Comparison of ENCODE assay signal across 8 cellular contexts in genomic region chr18:80109676-80110078, GRCh38. TPM values are rescaled to one million over a fixed set of nuclear protein-coding genes. Genes with fewer than 3 reads are reported as not detected.
A peak's percentile ranks its signal among the peaks of the same experiment; 100 is the strongest.
DNase-seq lines count a peak whose midpoint lies in the region; ATAC-seq and TF ChIP-seq lines count a peak whose summit lies in the region.

No MANE protein-coding gene starts in this region.

- peak overlapping the region; percentile 90; the same call in 1 of the 2 replicates for H3K27ac ChIP-seq in ACC112 (ENCODE audit: low read depth, low read length)
- peak overlapping the region; percentile 81 for H3K27ac ChIP-seq in psoas muscle

- peak overlapping the region; percentile 84 for H3K4me3 ChIP-seq in ACC112 (ENCODE audit: low read depth, low read length)
- peak overlapping the region; percentile 69 for H3K4me3 ChIP-seq in psoas muscle

- H3K4me1 ChIP-seq in ACC112 (ENCODE audit: control insufficient read depth, insufficient read depth, low read length, unreplicated experiment) (peaks cover 10% of the 10 kb centered on the region), psoas muscle (peaks cover 7% of the 10 kb centered on the region)

- no peaks in the 10 kb centered on the region for H3K36me3 ChIP-seq in ACC112 (ENCODE audit: insufficient read depth, low read length)
- no peaks in the 10 kb centered on the region for H3K36me3 ChIP-seq in psoas muscle (ENCODE audit: insufficient read depth in 1 of 2, low read depth in 1 of 2)

- DNase-seq in GM03348 (ENCODE audit: low spot score) (peak; percentile 89), NCI-H2171 treated with DMSO at 0.1 percent for 48 hours (lab: John Stamatoyannopoulos, UW) (peak; percentile 16), anterior cingulate cortex (lab: John Stamatoyannopoulos, UW) (peak in 30 of 58 donors; percentile 10 to 66 (median 28)), hepatic stellate cell (ENCODE audit: low spot score) (peak; percentile 64), psoas muscle (peak; percentile 29 to 61), SKM-1 (lab: John Stamatoyannopoulos, UW; ENCODE audit: unreplicated experiment) (no peak)

- intact Hi-C loops in psoas muscle (cut with DNase I) = no loop called here

- H3K9me3 ChIP-seq in psoas muscle = peaks cover 7% of the 10 kb centered on the region

- ATAC-seq in HG02678 (IDR thresholded peaks at IDR 0.05; ENCODE audit: unreplicated experiment) (peak; percentile 30), psoas muscle (peak in 2 of 4 donors; percentile 6 to 21)

- peak overlapping the region; percentile 85 for H2AFZ ChIP-seq in ACC112 (ENCODE audit: low read length, unreplicated experiment)

- H3K27me3 ChIP-seq in ACC112 (ENCODE audit: insufficient read depth, low read length) (no peaks in the 10 kb centered on the region), psoas muscle (ENCODE audit: insufficient read depth in 3 of 3, low read length in 2 of 3) (peaks cover 0 to 7% (median 2%) of the 10 kb centered on the region in 3 donors)

- H3K79me2 ChIP-seq in ACC112 (ENCODE audit: control insufficient read depth, insufficient read depth, low read length, unreplicated experiment) = peaks cover 46% of the 10 kb centered on the region

- TF ChIP-seq CTCF in psoas muscle (IDR thresholded peaks at IDR 0.05) = no peak

- WGBS in psoas muscle, 3 donors = 0 to 2% (median 1%) methylated on average over 29 to 34 of the region's 34 CpGs

RNA-seq across cellular contexts. Expression of gene ADNP2, which starts 0.6 kb away (rescaled TPM):
- total RNA-seq in psoas muscle = 1 to 10 TPM; 3.1 to 4.6 (median 3.8) TPM
- 1 to 10 TPM; 1.5 to 3.4 (median 3.4) TPM for polyA plus RNA-seq in psoas muscle
